ENCODE assay signal across 2 cellular contexts in genomic region chr3:195185574-195185973, GRCh38.
TF ChIP-seq lines count a peak whose summit lies in the region.

No MANE protein-coding gene starts in this region.

TF ChIP-seq in K562, 482 proteins besides CTCF, POLR2A, EP300 and RAD21 (continued from another document):
- peak; percentile 36; the same call in 1 of the 2 replicates for TF ChIP-seq GABPA (tag; conservative IDR thresholded peaks at IDR 0.05; ENCODE audit: low read depth)
- TF ChIP-seq ZBTB11 (CRISPR knock-in tag; IDR thresholded peaks at IDR 0.05): 0 out of 6 replicates have a peak, but pooled peaks of 1 of the 3 experiments have one; percentile 12
- no peak for TF ChIP-seq WHSC1 (IDR thresholded peaks at IDR 0.05; ENCODE audit: low read length)
- TF ChIP-seq ZNF518B (CRISPR knock-in tag; IDR thresholded peaks at IDR 0.05): no peak
- peak; percentile 52; the same call in 1 of the 2 replicates for TF ChIP-seq CTBP1 (IDR thresholded peaks at IDR 0.05; ENCODE audit: borderline replicate concordance)
- TF ChIP-seq E2F6 (IDR thresholded peaks at IDR 0.05; ENCODE audit: borderline replicate concordance in 1 of 2, extremely low read depth in 1 of 2, insufficient read depth in 1 of 2, insufficient read length in 1 of 2, low read depth in 1 of 2, low read length in 1 of 2, poor library complexity in 1 of 2, severe bottlenecking in 1 of 2): peak in 1 of 2 experiments; percentile 12
- TF ChIP-seq DMBX1 (CRISPR knock-in tag; IDR thresholded peaks at IDR 0.05; ENCODE audit: borderline replicate concordance): peak; percentile 62; the same call in 1 of the 2 replicates
- no peak for TF ChIP-seq NR2C2 (CRISPR knock-in tag; IDR thresholded peaks at IDR 0.05)
- peak; percentile 40; the same call in 1 of the 2 replicates for TF ChIP-seq NR2C2 (tag; IDR thresholded peaks at IDR 0.05)
- TF ChIP-seq C11orf30 (IDR thresholded peaks at IDR 0.05; ENCODE audit: low read depth): peak; percentile 12; the same call in 1 of the 2 replicates

TF ChIP-seq in SK-N-SH treated with all-trans-retinoic acid at 6 μM for 48 hours, 23 proteins besides CTCF, POLR2A, EP300 and RAD21:
- no peak for TF ChIP-seq PATZ1 (CRISPR knock-in tag; IDR thresholded peaks at IDR 0.05; ENCODE audit: borderline replicate concordance)
- no peak for TF ChIP-seq TCF4 (CRISPR knock-in tag; IDR thresholded peaks at IDR 0.05; ENCODE audit: borderline replicate concordance)
- no peak for TF ChIP-seq PPARA (CRISPR knock-in tag; IDR thresholded peaks at IDR 0.05; ENCODE audit: borderline replicate concordance)
- no peak for TF ChIP-seq ZNF565 (CRISPR knock-in tag; conservative IDR thresholded peaks at IDR 0.05; ENCODE audit: low read depth)
- no peak for TF ChIP-seq ZC3H10 (CRISPR knock-in tag; IDR thresholded peaks at IDR 0.05)
- TF ChIP-seq ZFP30 (CRISPR knock-in tag; IDR thresholded peaks at IDR 0.05): no peak
